ENCODE assay signal across 8 cellular contexts in the genomic region with DNA sequence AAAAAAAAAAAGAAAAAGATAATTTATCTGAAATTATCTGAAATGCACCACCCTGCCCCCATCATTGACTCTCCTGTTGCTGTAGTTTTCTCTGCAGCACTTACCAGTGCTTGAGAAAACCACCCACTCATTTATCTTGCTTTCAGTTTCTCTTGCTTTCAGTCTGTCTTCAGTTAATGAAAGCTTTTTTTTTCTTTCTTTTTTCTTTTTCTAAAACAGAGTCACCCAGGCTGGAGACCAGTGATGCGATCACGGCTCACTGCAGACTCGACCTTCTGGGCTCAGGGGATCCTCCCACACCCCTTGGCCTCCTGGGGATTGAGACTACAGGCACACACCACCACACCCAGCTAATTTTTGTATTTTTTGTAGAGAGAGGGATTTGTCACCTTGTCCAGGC. TPM values are rescaled to one million over a fixed set of nuclear protein-coding genes. Genes with fewer than 3 reads are reported as not detected.
DNase-seq lines count a peak whose midpoint lies in the region; ATAC-seq and TF ChIP-seq lines count a peak whose summit lies in the region.

No MANE protein-coding gene starts in this region.

- H3K27me3 Mint-ChIP-seq in glutamatergic neuron (ENCODE audit: unreplicated experiment) = peaks cover 15% of the 10 kb centered on the region

- no peak overlapping the region for H3K4me3 ChIP-seq in mucosa of stomach (ENCODE audit: low read length)

- no peak for TF ChIP-seq CTCF in glutamatergic neuron (IDR thresholded peaks at IDR 0.05; ENCODE audit: partially characterized antibody, unreplicated experiment)

- H3K9ac ChIP-seq in mucosa of stomach (ENCODE audit: low read length) = peak overlapping the region; percentile 61

- H3K4me3 Mint-ChIP-seq in glutamatergic neuron (ENCODE audit: unreplicated experiment) = no peak overlapping the region

- peaks cover 17% of the 10 kb centered on the region for H3K4me1 ChIP-seq in mucosa of stomach (ENCODE audit: control insufficient read depth, insufficient read depth, low read length)

- H3K9me3 ChIP-seq in mucosa of stomach (ENCODE audit: control insufficient read depth, low read length) = no peaks in the 10 kb centered on the region

- peaks cover 3% of the 10 kb centered on the region for H3K27me3 ChIP-seq in mucosa of stomach (ENCODE audit: control insufficient read depth, insufficient read depth, low read length)

- H3K4me1 Mint-ChIP-seq in glutamatergic neuron (ENCODE audit: low read depth, unreplicated experiment) = no peaks in the 10 kb centered on the region

- no peaks in the 10 kb centered on the region for H3K36me3 ChIP-seq in mucosa of stomach (ENCODE audit: control insufficient read depth, insufficient read depth, low read length)

- H3K36me3 Mint-ChIP-seq in glutamatergic neuron (ENCODE audit: unreplicated experiment) = no peaks in the 10 kb centered on the region

- peak; percentile 33 for DNase-seq in NK-92 treated with Interleukin-12 subunit alpha and Interleukin-12 subunit beta, amount 100 ng/mL, for 24 hours (lab: John Stamatoyannopoulos, UW)
- DNase-seq in NK-92 (lab: John Stamatoyannopoulos, UW; ENCODE audit: unreplicated experiment) (no peak), glutamatergic neuron (no peak), Ammon's horn (ENCODE audit: low spot score) (no peak), cortex of kidney (lab: John Stamatoyannopoulos, UW) (no peak)
- peak; percentile 58 to 64 for DNase-seq in activated CD4-positive, alpha-beta T cell treated with anti-CD3 and anti-CD28 coated beads, Interleukin-2, amount 50 U/mL, for 48 hours

- ATAC-seq in HG03159 (IDR thresholded peaks at IDR 0.05; ENCODE audit: unreplicated experiment) = peak; percentile 77

- peaks cover 3% of the 10 kb centered on the region for H3K9me3 Mint-ChIP-seq in glutamatergic neuron (ENCODE audit: unreplicated experiment)

- H3K27ac Mint-ChIP-seq in glutamatergic neuron (ENCODE audit: unreplicated experiment) = no peak overlapping the region

RNA-seq across cellular contexts. Expression of a gene that starts 4.3 kb away (rescaled TPM):
- not detected for total RNA-seq in glutamatergic neuron (ENCODE audit: unreplicated experiment)

RNA-seq across cellular contexts. Expression of a gene that starts 15.5 kb away (rescaled TPM):
- 48.2 TPM for total RNA-seq in glutamatergic neuron (ENCODE audit: unreplicated experiment)

RNA-seq across cellular contexts. Expression of a gene that starts 22.7 kb away (rescaled TPM):
- 50.7 TPM for total RNA-seq in glutamatergic neuron (ENCODE audit: unreplicated experiment)

RNA-seq across cellular contexts. Expression of a gene that starts 43.1 kb away (rescaled TPM):
- 2.3 TPM for total RNA-seq in glutamatergic neuron (ENCODE audit: unreplicated experiment)

RNA-seq across cellular contexts. Expression of a gene that starts 52.8 kb away (rescaled TPM):
- 43.2 TPM for total RNA-seq in glutamatergic neuron (ENCODE audit: unreplicated experiment)

Comparison
In these comparisons a context has a peak if more than half of its experiments do, and no peak if none do; other contexts are left out.
1. DNase-seq: peak in NK-92 treated with Interleukin-12 subunit alpha and Interleukin-12 subunit beta, amount 100 ng/mL, for 24 hours (single experiment) and activated CD4-positive, alpha-beta T cell treated with anti-CD3 and anti-CD28 coated beads, Interleukin-2, amount 50 U/mL, for 48 hours (2 of 2); none in NK-92 (single experiment), glutamatergic neuron (single experiment), Ammon's horn (single experiment) and cortex of kidney (single experiment).